Comparison of ENCODE assay signal across 21 cellular contexts in genomic region chr5:44679200-44679599, GRCh38.
DNase-seq lines count a peak whose midpoint lies in the region; ATAC-seq, FAIRE-seq and TF ChIP-seq lines count a peak whose summit lies in the region.
"Had no signal": no experiment of that assay in that cellular context is flagged by ENCODE, and none has a peak within 500 bp of the region (broad histone marks: within the 10 kb centered on the region; RNA-seq: fewer than 3 reads in every experiment).

No MANE protein-coding gene starts in this region.

- TF ChIP-seq POLR2A in H1 (IDR thresholded peaks at IDR 0.05; ENCODE audit: control extremely low read depth in 1 of 2, low read depth in 2 of 2, low read length in 2 of 2) (no peak), vagina (IDR thresholded peaks at IDR 0.05) (no peak)

- DNase-seq in ELF-1 (ENCODE audit: low read depth, low spot score) (peak; percentile 57), H1 (ENCODE audit: low read depth in 1 of 2, low spot score in 2 of 2) (no peak), neuronal stem cell (ENCODE audit: low spot score) (no peak), MG63 (no peak), vagina (ENCODE audit: extremely low spot score in 2 of 2) (no peak)
- DNase-seq: Caco-2; CD4-positive, CD25-positive, alpha-beta regulatory T cell; CD8-positive, alpha-beta T cell; DMS153; DND-41; GDM1; GM23248; HFFc6 had no signal

- H2BK20ac ChIP-seq in H1 (ENCODE audit: low read length): 0 out of 2 replicates have a peak overlapping the region, but pooled peaks have one; percentile 32

- H3K27me3 ChIP-seq in H1 (replicated peaks in 1 of 4; ENCODE audit: control insufficient read depth in 3 of 4, extremely low read depth in 1 of 4, insufficient read depth in 3 of 4, low read length in 3 of 4): no peaks in the 10 kb centered on the region
- no peaks in the 10 kb centered on the region for H3K27me3 ChIP-seq in neuronal stem cell (ENCODE audit: control insufficient read depth in 3 of 3, insufficient read depth in 3 of 3, low read depth in 1 of 3, low read length in 3 of 3)
- no peaks in the 10 kb centered on the region for H3K27me3 ChIP-seq in MG63
- no peaks in the 10 kb centered on the region for H3K27me3 ChIP-seq in vagina
- H3K27me3 ChIP-seq: BLaER1 had no signal

- no peak overlapping the region for H3K4me3 ChIP-seq in H1 (ENCODE audit: extremely low read depth in 1 of 4, insufficient read depth in 2 of 4, low read depth in 3 of 4, low read length in 4 of 4)
- H3K4me3 ChIP-seq in neuronal stem cell (ENCODE audit: low read length in 2 of 2): no peak overlapping the region
- H3K4me3 ChIP-seq in MG63: no peak overlapping the region
- H3K4me3 ChIP-seq in vagina: no peak overlapping the region
- H3K4me3 ChIP-seq: BLaER1, GM12878, GM23248, HAP-1 had no signal

- TF ChIP-seq RAD21 in H1 (IDR thresholded peaks at IDR 0.05 in 1 of 2, conservative IDR thresholded peaks at IDR 0.05 in 1 of 2; ENCODE audit: low read depth in 2 of 2, low read length in 2 of 2): no peak

- H4K91ac ChIP-seq in H1 (replicated peaks; ENCODE audit: insufficient read length, low read length) (no peak overlapping the region), neuronal stem cell (ENCODE audit: low read depth, low read length, poor library complexity) (no peak overlapping the region)

- H4K8ac ChIP-seq in H1 (ENCODE audit: extremely low read depth, insufficient read depth, low read length): no peak overlapping the region
- no peak overlapping the region for H4K8ac ChIP-seq in neuronal stem cell (ENCODE audit: low read depth, low read length)

- no peak for TF ChIP-seq EP300 in H1 (IDR thresholded peaks at IDR 0.05; ENCODE audit: borderline replicate concordance in 1 of 2, low read depth in 2 of 2, low read length in 2 of 2)

- no peak overlapping the region for H2BK120ac ChIP-seq in H1 (replicated peaks; ENCODE audit: low read depth, low read length)
- no peak overlapping the region for H2BK120ac ChIP-seq in neuronal stem cell (ENCODE audit: low read depth, low read length)

- H2BK5ac ChIP-seq in H1 (ENCODE audit: low read depth, low read length): no peak overlapping the region
- no peak overlapping the region for H2BK5ac ChIP-seq in neuronal stem cell (ENCODE audit: low read length)

- no peaks in the 10 kb centered on the region for H3K36me3 ChIP-seq in H1 (ENCODE audit: control insufficient read depth in 2 of 4, insufficient read depth in 4 of 4, low read length in 3 of 4)
- no peaks in the 10 kb centered on the region for H3K36me3 ChIP-seq in neuronal stem cell (replicated peaks in 1 of 2; ENCODE audit: control insufficient read depth in 2 of 2, insufficient read depth in 2 of 2, low read length in 2 of 2)
- H3K36me3 ChIP-seq in MG63: no peaks in the 10 kb centered on the region
- no peaks in the 10 kb centered on the region for H3K36me3 ChIP-seq in vagina
- H3K36me3 ChIP-seq: BLaER1, HAP-1 had no signal

- no peaks in the 10 kb centered on the region for H3K79me2 ChIP-seq in H1 (ENCODE audit: control insufficient read depth in 1 of 2, insufficient read depth in 2 of 2, low read length in 2 of 2)

- no peak overlapping the region for H3K23ac ChIP-seq in H1 (ENCODE audit: insufficient read length)
- no peak overlapping the region for H3K23ac ChIP-seq in neuronal stem cell (ENCODE audit: low read depth, low read length, poor library complexity)

- H3K4me2 ChIP-seq in H1 (ENCODE audit: insufficient read depth in 1 of 2, low read depth in 2 of 2, low read length in 2 of 2) (no peak overlapping the region), neuronal stem cell (ENCODE audit: insufficient read depth, low read length, poor library complexity, severe bottlenecking) (no peak overlapping the region)
- H3K4me2 ChIP-seq: BLaER1 had no signal

- H2BK15ac ChIP-seq in H1 (ENCODE audit: low read length) (peak overlapping the region; percentile 46; the same call in 1 of the 2 replicates), neuronal stem cell (ENCODE audit: low read length) (no peak overlapping the region)

- TF ChIP-seq CTCF in H1 (IDR thresholded peaks at IDR 0.05; ENCODE audit: control extremely low read depth in 1 of 3, insufficient read depth in 1 of 3, low read depth in 1 of 3, low read length in 3 of 3) (no peak), vagina (IDR thresholded peaks at IDR 0.05) (no peak)

- POLR2A ChIA-PET in H1 (lab: Charles Lee; ENCODE audit: partially characterized antibody): no interaction called here

- H4K5ac ChIP-seq in H1 (ENCODE audit: insufficient read length, low read depth, low read length): no peak overlapping the region

- no peak overlapping the region for H3K56ac ChIP-seq in H1 (replicated peaks; ENCODE audit: insufficient read length, low read depth, low read length)

- H3K18ac ChIP-seq in H1 (ENCODE audit: extremely low read depth, low read length) (no peak overlapping the region), neuronal stem cell (ENCODE audit: low read length) (peak overlapping the region; percentile 85)

- no peaks in the 10 kb centered on the region for H4K20me1 ChIP-seq in H1 (replicated peaks in 1 of 2; ENCODE audit: control insufficient read depth in 1 of 2, insufficient read depth in 2 of 2, low read length in 2 of 2)
- H4K20me1 ChIP-seq: BLaER1 had no signal

- H3K79me1 ChIP-seq in H1 (ENCODE audit: low read depth, low read length) (no peaks in the 10 kb centered on the region), neuronal stem cell (ENCODE audit: low read depth, low read length) (no peaks in the 10 kb centered on the region)

- H2AK5ac ChIP-seq in H1 (ENCODE audit: low read depth, low read length) (no peak overlapping the region), neuronal stem cell (ENCODE audit: low read depth, low read length) (no peak overlapping the region)

- H3K27ac ChIP-seq in H1 (ENCODE audit: low read depth, low read length) (no peak overlapping the region), neuronal stem cell (replicated peaks; ENCODE audit: low read length) (no peak overlapping the region), vagina (no peak overlapping the region)
- H3K27ac ChIP-seq: 22Rv1, BLaER1, C4-2B, GM23248 had no signal

- H3K4ac ChIP-seq in H1 (replicated peaks; ENCODE audit: insufficient read length, low read depth, low read length): no peak overlapping the region
- no peak overlapping the region for H3K4ac ChIP-seq in neuronal stem cell (ENCODE audit: low read length)

- CTCF ChIA-PET in H1 (lab: Charles Lee; ENCODE audit: partially characterized antibody): interaction anchor here (2.3 kb wide), 1 partner anchor 76 kb away, joined by 7 read pairs; no protein-coding TSS in a partner anchor

- H3K23me2 ChIP-seq in H1 (ENCODE audit: low read depth, low read length): 0 out of 2 replicates have a peak, but pooled peaks cover 2% of the 10 kb centered on the region

- intact Hi-C loops in vagina (cut with DNase I): no loop called here

- no peaks in the 10 kb centered on the region for H3K4me1 ChIP-seq in H1 (replicated peaks in 1 of 4; ENCODE audit: control insufficient read depth in 3 of 4, insufficient read depth in 4 of 4, low read length in 3 of 4)
- peaks cover 0 to 3% of the 10 kb centered on the region in 2 donors for H3K4me1 ChIP-seq in neuronal stem cell (ENCODE audit: control insufficient read depth in 2 of 2, insufficient read depth in 1 of 2, low read depth in 1 of 2, low read length in 2 of 2)
- H3K4me1 ChIP-seq in vagina: no peaks in the 10 kb centered on the region
- H3K4me1 ChIP-seq: BLaER1, Caco-2, HAP-1 had no signal

- H3K9me3 ChIP-seq in H1 (ENCODE audit: insufficient read depth in 2 of 2, low read depth in 1 of 2, low read length in 1 of 2): no peaks in the 10 kb centered on the region
- peaks cover 3% of the 10 kb centered on the region in 2 donors for H3K9me3 ChIP-seq in neuronal stem cell (replicated peaks in 1 of 2; ENCODE audit: control insufficient read depth in 2 of 2, insufficient read depth in 1 of 2, low read depth in 1 of 2, low read length in 2 of 2)
- H3K9me3 ChIP-seq in MG63: no peaks in the 10 kb centered on the region
- H3K9me3 ChIP-seq in vagina: no peaks in the 10 kb centered on the region
- H3K9me3 ChIP-seq: BLaER1, Caco-2, HAP-1 had no signal

- no peak for ATAC-seq in HG02970 (IDR thresholded peaks at IDR 0.05; ENCODE audit: low FRiP score, unreplicated experiment)
- ATAC-seq: CD8-positive, alpha-beta T cell; GM12878 had no signal

- FAIRE-seq in H1 (lab: Jason Lieb, UNC): no peak
- FAIRE-seq: A204.1, GM12878, GM19239 had no signal

- H2BK12ac ChIP-seq in H1 (ENCODE audit: low read depth, low read length): no peak overlapping the region
- H2BK12ac ChIP-seq in neuronal stem cell (ENCODE audit: low read length): no peak overlapping the region

- no peak overlapping the region for H2AFZ ChIP-seq in H1 (ENCODE audit: low read length)
- peak overlapping the region; percentile 9 for H2AFZ ChIP-seq in neuronal stem cell (ENCODE audit: low read length)
- H2AFZ ChIP-seq: GM23248 had no signal

- no peak overlapping the region for H3K9ac ChIP-seq in H1 (replicated peaks in 1 of 4; ENCODE audit: extremely low read depth in 1 of 4, low read depth in 3 of 4, low read length in 3 of 4)
- H3K9ac ChIP-seq in neuronal stem cell (ENCODE audit: low read depth, low read length, poor library complexity): no peak overlapping the region
- H3K9ac ChIP-seq: BLaER1, GM23248 had no signal

- H3K14ac ChIP-seq in H1 (ENCODE audit: insufficient read length): no peak overlapping the region
- no peak overlapping the region for H3K14ac ChIP-seq in neuronal stem cell (ENCODE audit: low read length)

TF ChIP-seq in H1, 55 proteins besides CTCF, POLR2A, EP300 and RAD21:
- TF ChIP-seq SUZ12 (IDR thresholded peaks at IDR 0.05; ENCODE audit: low read length): no peak
- no peak for TF ChIP-seq BCL11A (IDR thresholded peaks at IDR 0.05; ENCODE audit: low read depth in 2 of 2, low read length in 2 of 2)
- no peak for TF ChIP-seq CBX5 (IDR thresholded peaks at IDR 0.05; ENCODE audit: low read depth, low read length)
- no peak for TF ChIP-seq CREB1 (IDR thresholded peaks at IDR 0.05)
- no peak for TF ChIP-seq RXRA (IDR thresholded peaks at IDR 0.05; ENCODE audit: insufficient read depth, low read depth, low read length)
